Comparison of ENCODE assay signal across 10 cellular contexts in genomic region chr19:33134571-33135041, GRCh38. TPM values are rescaled to one million over a fixed set of nuclear protein-coding genes. Genes with fewer than 3 reads are reported as not detected.
DNase-seq lines count a peak whose midpoint lies in the region; ATAC-seq and TF ChIP-seq lines count a peak whose summit lies in the region.
"Had no signal": no experiment of that assay in that cellular context is flagged by ENCODE, and none has a peak within 500 bp of the region (broad histone marks: within the 10 kb centered on the region; RNA-seq: fewer than 3 reads in every experiment).

No MANE protein-coding gene starts in this region.

- H3K79me2 ChIP-seq in mammary epithelial cell (ENCODE audit: insufficient read depth, low read length) (no peaks in the 10 kb centered on the region), osteoblast (ENCODE audit: insufficient read depth, low read length) (no peaks in the 10 kb centered on the region), GM23248 (ENCODE audit: insufficient read depth) (no peaks in the 10 kb centered on the region)

- DNase-seq in mammary epithelial cell (no peak), MCF 10A (ENCODE audit: unreplicated experiment) (no peak), osteoblast (ENCODE audit: insufficient read length, low spot score, missing footprints) (peak; percentile 64), GM23248 (no peak), endothelial cell (ENCODE audit: low spot score) (no peak), AML-193 (lab: John Stamatoyannopoulos, UW) (no peak)
- peak; percentile 40 for DNase-seq in activated T-helper 2 cell treated with anti-CD3 and anti-CD28 coated beads, Interferon-gamma antibody, Interleukin-2, Interleukin-4, amounts not matched to agents 10 μg/mL and 5 μg/mL and 100 μg/mL, durations not matched to agents 14 hours and 24 hours and 36 hours (ENCODE audit: low spot score)
- DNase-seq: NCI-H1930 had no signal

- POLR2A ChIA-PET in MCF 10A (lab: Yijun Ruan, JAX) = no interaction called here

- no TSS peak for BruUV-seq in mammary epithelial cell (replicated peaks; lab: Mats Ljungman, UMichigan)
- no TSS peak for BruUV-seq in MCF 10A (replicated peaks; lab: Mats Ljungman, UMichigan)

- no peak overlapping the region for H3K4me3 ChIP-seq in mammary epithelial cell (replicated peaks in 1 of 3; ENCODE audit: insufficient read depth in 1 of 3, low read depth in 2 of 3, low read length in 3 of 3)
- no peak overlapping the region for H3K4me3 ChIP-seq in osteoblast (ENCODE audit: insufficient read depth, low read length)
- H3K4me3 ChIP-seq in GM23248 = no peak overlapping the region

- H3K9me3 ChIP-seq in mammary epithelial cell (replicated peaks; ENCODE audit: insufficient read depth, low read length) = no peaks in the 10 kb centered on the region
- H3K9me3 ChIP-seq in osteoblast (ENCODE audit: low read depth, low read length) = no peaks in the 10 kb centered on the region
- H3K9me3 ChIP-seq in GM23248 (ENCODE audit: low read depth) = no peaks in the 10 kb centered on the region

- no peak for ATAC-seq in GM18907 (IDR thresholded peaks at IDR 0.05; ENCODE audit: unreplicated experiment)

- no peak overlapping the region for H3K27ac Mint-ChIP-seq in MCF 10A (ENCODE audit: low read depth, unreplicated experiment)
- H3K27ac Mint-ChIP-seq in activated T-helper 2 cell treated with anti-CD3 and anti-CD28 coated beads, Interferon-gamma antibody, Interleukin-2, Interleukin-4, amounts not matched to agents 10 μg/mL and 5 μg/mL and 100 μg/mL, durations not matched to agents 14 hours and 24 hours and 36 hours = peak overlapping the region; percentile 58
- no peak overlapping the region for H3K27ac Mint-ChIP-seq in endothelial cell (ENCODE audit: unreplicated experiment)

- H3K36me3 ChIP-seq in mammary epithelial cell (ENCODE audit: insufficient read depth, low read length) = no peaks in the 10 kb centered on the region
- H3K36me3 ChIP-seq in osteoblast (ENCODE audit: insufficient read depth, low read length) = no peaks in the 10 kb centered on the region
- H3K36me3 ChIP-seq in GM23248 (ENCODE audit: low read depth) = no peaks in the 10 kb centered on the region

- 0% methylated on average over 2 of the region's 38 CpGs for WGBS in mammary epithelial cell (ENCODE audit: low coverage, missing lambda C conversion rate)
- 13% methylated on average over 15 to 37 of the region's 38 CpGs for WGBS in GM23248 (ENCODE audit: low coverage in 1 of 2, low lambda C conversion rate in 2 of 2, missing lambda C conversion rate in 2 of 2), 2 experiments

- TF ChIP-seq CTCF in mammary epithelial cell (conservative IDR thresholded peaks at IDR 0.05 in 1 of 2, IDR thresholded peaks at IDR 0.05 in 1 of 2; ENCODE audit: extremely low read depth in 1 of 2, insufficient read depth in 1 of 2, low read depth in 1 of 2, low read length in 2 of 2) = no peak
- TF ChIP-seq CTCF in MCF 10A (IDR thresholded peaks at IDR 0.05; ENCODE audit: unreplicated experiment) = no peak
- no peak for TF ChIP-seq CTCF in osteoblast (IDR thresholded peaks at IDR 0.05; ENCODE audit: extremely low read depth, low read depth, low read length)
- no peak for TF ChIP-seq CTCF in endothelial cell (IDR thresholded peaks at IDR 0.05; ENCODE audit: unreplicated experiment)

- dilution Hi-C loops in mammary epithelial cell (cut with HindIII; ENCODE audit: low sequenced_read_pairs) = no loop called here

- no peak overlapping the region for H2AFZ ChIP-seq in mammary epithelial cell (ENCODE audit: low read depth, low read length)
- no peak overlapping the region for H2AFZ ChIP-seq in osteoblast (ENCODE audit: low read length)
- H2AFZ ChIP-seq in GM23248 = no peak overlapping the region

- intact Hi-C loops in mammary epithelial cell (cut with micrococcal nuclease) (no loop called here), MCF 10A (cut with micrococcal nuclease) (no loop called here)
- intact Hi-C loops in activated T-helper 2 cell treated with anti-CD3 and anti-CD28 coated beads, Interferon-gamma antibody, Interleukin-2, Interleukin-4, amounts not matched to agents 10 μg/mL and 5 μg/mL and 100 μg/mL, durations not matched to agents 14 hours and 24 hours and 36 hours (cut with micrococcal nuclease) = loop anchor here (2.0 kb wide), 1 partner anchor 42 kb away; no protein-coding TSS in a partner anchor

- H3K9me2 ChIP-seq in GM23248 (ENCODE audit: insufficient read depth) = no peaks in the 10 kb centered on the region

- H3K4me1 Mint-ChIP-seq in MCF 10A (ENCODE audit: insufficient read depth, unreplicated experiment) (no peaks in the 10 kb centered on the region), endothelial cell (ENCODE audit: unreplicated experiment) (peaks cover 8% of the 10 kb centered on the region)
- H3K4me1 Mint-ChIP-seq in activated T-helper 2 cell treated with anti-CD3 and anti-CD28 coated beads, Interferon-gamma antibody, Interleukin-2, Interleukin-4, amounts not matched to agents 10 μg/mL and 5 μg/mL and 100 μg/mL, durations not matched to agents 14 hours and 24 hours and 36 hours (ENCODE audit: low read depth) = peaks cover 2% of the 10 kb centered on the region

- H3F3A ChIP-seq in GM23248 (ENCODE audit: insufficient read depth) = no peaks in the 10 kb centered on the region

- H3K4me1 ChIP-seq in mammary epithelial cell (ENCODE audit: insufficient read depth, low read length) (no peaks in the 10 kb centered on the region), osteoblast (ENCODE audit: insufficient read depth, low read length) (no peaks in the 10 kb centered on the region), GM23248 (ENCODE audit: insufficient read depth) (0 out of 2 replicates have a peak, but pooled peaks cover 4% of the 10 kb centered on the region)

- CTCF ChIA-PET in mammary epithelial cell (lab: Charles Lee; ENCODE audit: low non-redundant PET) (interaction anchor here (0.5 kb wide), 1 partner anchor 23 kb away, joined by 4 read pairs; no protein-coding TSS in a partner anchor), MCF 10A (lab: Yijun Ruan, JAX) (interaction anchor here (0.6 to 1.4 kb wide), 3 partner anchors 8 to 16 kb away, joined by 4 to 7 read pairs (median 4); no protein-coding TSS in a partner anchor)

- no peaks in the 10 kb centered on the region for H3K27me3 Mint-ChIP-seq in MCF 10A (ENCODE audit: insufficient read depth, unreplicated experiment)
- H3K27me3 Mint-ChIP-seq in activated T-helper 2 cell treated with anti-CD3 and anti-CD28 coated beads, Interferon-gamma antibody, Interleukin-2, Interleukin-4, amounts not matched to agents 10 μg/mL and 5 μg/mL and 100 μg/mL, durations not matched to agents 14 hours and 24 hours and 36 hours (ENCODE audit: low read depth) = no peaks in the 10 kb centered on the region
- peaks cover 3% of the 10 kb centered on the region for H3K27me3 Mint-ChIP-seq in endothelial cell (ENCODE audit: unreplicated experiment)

- H3K36me3 Mint-ChIP-seq in MCF 10A (ENCODE audit: insufficient read depth, unreplicated experiment) (peaks cover 23% of the 10 kb centered on the region), endothelial cell (ENCODE audit: low read depth, unreplicated experiment) (peaks cover 2% of the 10 kb centered on the region)
- H3K36me3 Mint-ChIP-seq in activated T-helper 2 cell treated with anti-CD3 and anti-CD28 coated beads, Interferon-gamma antibody, Interleukin-2, Interleukin-4, amounts not matched to agents 10 μg/mL and 5 μg/mL and 100 μg/mL, durations not matched to agents 14 hours and 24 hours and 36 hours (ENCODE audit: low read depth) = peaks cover 10% of the 10 kb centered on the region

- no peak overlapping the region for H3K27ac ChIP-seq in mammary epithelial cell (ENCODE audit: insufficient read depth, low read depth, low read length)
- H3K27ac ChIP-seq in osteoblast (ENCODE audit: low read depth, low read length) = no peak overlapping the region
- H3K27ac ChIP-seq in GM23248 = no peak overlapping the region

- H3K9me3 Mint-ChIP-seq in MCF 10A (ENCODE audit: unreplicated experiment) (no peaks in the 10 kb centered on the region), endothelial cell (ENCODE audit: unreplicated experiment) (no peaks in the 10 kb centered on the region)
- H3K9me3 Mint-ChIP-seq in activated T-helper 2 cell treated with anti-CD3 and anti-CD28 coated beads, Interferon-gamma antibody, Interleukin-2, Interleukin-4, amounts not matched to agents 10 μg/mL and 5 μg/mL and 100 μg/mL, durations not matched to agents 14 hours and 24 hours and 36 hours = no peaks in the 10 kb centered on the region

- H4K20me1 ChIP-seq in mammary epithelial cell (ENCODE audit: insufficient read depth, low read length) (no peaks in the 10 kb centered on the region), osteoblast (ENCODE audit: insufficient read depth, low read length) (no peaks in the 10 kb centered on the region), GM23248 (ENCODE audit: insufficient read depth) (no peaks in the 10 kb centered on the region)

- H3K4me2 ChIP-seq in mammary epithelial cell (ENCODE audit: insufficient read depth, low read depth, low read length) = peak overlapping the region; percentile 51
- no peak overlapping the region for H3K4me2 ChIP-seq in osteoblast (ENCODE audit: insufficient read depth, low read length)
- no peak overlapping the region for H3K4me2 ChIP-seq in GM23248 (ENCODE audit: unreplicated experiment)

- no peak overlapping the region for H3K9ac ChIP-seq in mammary epithelial cell (ENCODE audit: insufficient read depth, low read length)
- no peak overlapping the region for H3K9ac ChIP-seq in GM23248

- in situ Hi-C loops in mammary epithelial cell (cut with MboI; ENCODE audit: low sequenced_read_pairs in 2 of 2) (no loop called here), GM23248 (cut with MboI) (no loop called here)

- H3K4me3 Mint-ChIP-seq in MCF 10A (ENCODE audit: unreplicated experiment) (no peak overlapping the region), endothelial cell (ENCODE audit: unreplicated experiment) (no peak overlapping the region)
- H3K4me3 Mint-ChIP-seq in activated T-helper 2 cell treated with anti-CD3 and anti-CD28 coated beads, Interferon-gamma antibody, Interleukin-2, Interleukin-4, amounts not matched to agents 10 μg/mL and 5 μg/mL and 100 μg/mL, durations not matched to agents 14 hours and 24 hours and 36 hours (ENCODE audit: low read depth) = peak overlapping the region; percentile 70

- H3K27me3 ChIP-seq in mammary epithelial cell (ENCODE audit: insufficient read depth, low read length) (no peaks in the 10 kb centered on the region), osteoblast (ENCODE audit: insufficient read depth, low read length) (no peaks in the 10 kb centered on the region), GM23248 (replicated peaks; ENCODE audit: insufficient read depth) (no peaks in the 10 kb centered on the region)

RNA-seq across cellular contexts. Expression of gene WDR88, which starts 2.7 kb away (rescaled TPM):
- total RNA-seq in mammary epithelial cell = under 1 TPM in 1 of 2 donors, not detected in 1; 0.33 TPM
- not detected for polyA plus RNA-seq in mammary epithelial cell
- not detected for polyA minus RNA-seq in mammary epithelial cell
- total RNA-seq in MCF 10A (2022) = not detected in 2 replicates
- not detected in 2 replicates for total RNA-seq in activated T-helper 2 cell treated with anti-CD3 and anti-CD28 coated beads, Interferon-gamma antibody, Interleukin-2, Interleukin-4, amounts not matched to agents 10 μg/mL and 5 μg/mL and 100 μg/mL, durations not matched to agents 14 hours and 24 hours and 36 hours
- not detected in 2 replicates for total RNA-seq in osteoblast
- not detected in 2 replicates for total RNA-seq in GM23248 (2014; rRNA removed; shearing (Covaris generic))
- polyA plus RNA-seq in GM23248 (2016; fragmentation: Nextera tagmentation; extraction: Ambion mirVana) = 0.10 TPM in 2 replicates
- not detected for total RNA-seq in endothelial cell (ENCODE audit: unreplicated experiment)
- total RNA-seq: fibroblast of villous mesenchyme had no signal

RNA-seq across cellular contexts. Expression of gene GPATCH1, which starts 53.6 kb away (rescaled TPM):
- total RNA-seq in mammary epithelial cell (1 to 10 TPM; 7.3 to 7.6 TPM), MCF 10A (2022) (5.1 and 6.6 TPM in 2 replicates), osteoblast (5.6 and 6.2 TPM in 2 replicates), endothelial cell (ENCODE audit: unreplicated experiment) (8.7 TPM)
- polyA plus RNA-seq in mammary epithelial cell (5.3 TPM), GM23248 (2016; fragmentation: Nextera tagmentation; extraction: Ambion mirVana) (6.3 and 6.5 TPM in 2 replicates)
- 6.6 TPM for polyA minus RNA-seq in mammary epithelial cell
- total RNA-seq in activated T-helper 2 cell treated with anti-CD3 and anti-CD28 coated beads, Interferon-gamma antibody, Interleukin-2, Interleukin-4, amounts not matched to agents 10 μg/mL and 5 μg/mL and 100 μg/mL, durations not matched to agents 14 hours and 24 hours and 36 hours = 11.9 and 13.1 TPM in 2 replicates
- total RNA-seq in GM23248 (2014; rRNA removed; shearing (Covaris generic)) = 3.8 and 5.1 TPM in 2 replicates

RNA-seq across cellular contexts. Expression of gene LRP3, which starts 59.5 kb away (rescaled TPM):
- 10 to 100 TPM; 12.1 to 18.8 TPM for total RNA-seq in mammary epithelial cell
- polyA plus RNA-seq in mammary epithelial cell = 1.8 TPM
- polyA minus RNA-seq in mammary epithelial cell = 5.2 TPM
- total RNA-seq in MCF 10A (2022) = 7.7 and 9.5 TPM in 2 replicates
- total RNA-seq in activated T-helper 2 cell treated with anti-CD3 and anti-CD28 coated beads, Interferon-gamma antibody, Interleukin-2, Interleukin-4, amounts not matched to agents 10 μg/mL and 5 μg/mL and 100 μg/mL, durations not matched to agents 14 hours and 24 hours and 36 hours = 0.21 and 0.30 TPM in 2 replicates
- 38.4 and 39.8 TPM in 2 replicates for total RNA-seq in osteoblast
- 58.3 and 59.9 TPM in 2 replicates for total RNA-seq in GM23248 (2014; rRNA removed; shearing (Covaris generic))
- polyA plus RNA-seq in GM23248 (2016; fragmentation: Nextera tagmentation; extraction: Ambion mirVana) = 2.9 TPM in 2 replicates
- total RNA-seq in endothelial cell (ENCODE audit: unreplicated experiment) = 5.4 TPM

Comparison
In these comparisons a context has a peak if more than half of its experiments do, and no peak if none do; other contexts are left out.
1. DNase-seq: peak in activated T-helper 2 cell treated with anti-CD3 and anti-CD28 coated beads, Interferon-gamma antibody, Interleukin-2, Interleukin-4, amounts not matched to agents 10 μg/mL and 5 μg/mL and 100 μg/mL, durations not matched to agents 14 hours and 24 hours and 36 hours (single experiment) and osteoblast (single experiment); none in mammary epithelial cell (single experiment), MCF 10A (single experiment), GM23248 (single experiment), endothelial cell (single experiment) and AML-193 (0 of 2).